ENCODE assay signal across 8 cellular contexts in genomic region chr19:44111910-44112463, GRCh38. TPM values are rescaled to one million over a fixed set of nuclear protein-coding genes. Genes with fewer than 3 reads are reported as not detected.
DNase-seq lines count a peak whose midpoint lies in the region; ATAC-seq and TF ChIP-seq lines count a peak whose summit lies in the region.

No MANE protein-coding gene starts in this region.

- 0 out of 2 replicates have a peak overlapping the region, but pooled peaks have one; percentile 81 for H3K4me2 ChIP-seq in OCI-LY3 (ENCODE audit: low read length)

- peaks cover 19% of the 10 kb centered on the region for H3K4me1 Mint-ChIP-seq in activated CD8-positive, alpha-beta memory T cell treated with anti-CD3 and anti-CD28 coated beads, Interleukin-2, amount 10 ng/mL, durations not matched to agents 7 days and 5 days

- H3K9me3 Mint-ChIP-seq in activated CD8-positive, alpha-beta memory T cell treated with anti-CD3 and anti-CD28 coated beads, Interleukin-2, amount 10 ng/mL, durations not matched to agents 7 days and 5 days (ENCODE audit: low read depth) = peaks cover 27% of the 10 kb centered on the region

- H3K27ac Mint-ChIP-seq in activated CD8-positive, alpha-beta memory T cell treated with anti-CD3 and anti-CD28 coated beads, Interleukin-2, amount 10 ng/mL, durations not matched to agents 7 days and 5 days = no peak overlapping the region

- H3K9me3 ChIP-seq in OCI-LY3 (ENCODE audit: insufficient read depth, low read length) (peaks cover 6% of the 10 kb centered on the region; the same call in 1 of the 2 replicates), mucosa of rectum (ENCODE audit: control insufficient read depth in 2 of 2, low read length in 2 of 2) (peaks cover 20% of the 10 kb centered on the region in 2 donors)

- H3K36me3 ChIP-seq in OCI-LY3 (replicated peaks; ENCODE audit: low read depth, low read length) = peaks cover 44% of the 10 kb centered on the region
- peaks cover 3 to 15% of the 10 kb centered on the region in 2 donors for H3K36me3 ChIP-seq in mucosa of rectum (ENCODE audit: control insufficient read depth in 2 of 2, insufficient read depth in 2 of 2, low read length in 2 of 2)

- no peak overlapping the region for H3K27ac ChIP-seq in OCI-LY3 (ENCODE audit: low read length)
- H3K27ac ChIP-seq in mucosa of rectum (ENCODE audit: low read depth in 2 of 2, low read length in 2 of 2) = no peak overlapping the region

- peaks cover 51% of the 10 kb centered on the region for H3K36me3 Mint-ChIP-seq in activated CD8-positive, alpha-beta memory T cell treated with anti-CD3 and anti-CD28 coated beads, Interleukin-2, amount 10 ng/mL, durations not matched to agents 7 days and 5 days

- no peaks in the 10 kb centered on the region for H3K27me3 Mint-ChIP-seq in activated CD8-positive, alpha-beta memory T cell treated with anti-CD3 and anti-CD28 coated beads, Interleukin-2, amount 10 ng/mL, durations not matched to agents 7 days and 5 days

- H3K9ac ChIP-seq in OCI-LY3 (ENCODE audit: low read length) = no peak overlapping the region
- no peak overlapping the region for H3K9ac ChIP-seq in mucosa of rectum (ENCODE audit: low read depth in 1 of 2, low read length in 2 of 2)

- DNase-seq in activated CD8-positive, alpha-beta memory T cell treated with anti-CD3 and anti-CD28 coated beads, Interleukin-2, amount 10 ng/mL, durations not matched to agents 7 days and 5 days = no peak
- no peak for DNase-seq in activated CD8-positive, alpha-beta memory T cell treated with anti-CD3 and anti-CD28 coated beads for 24 hours
- peak; percentile 84 for DNase-seq in dermis blood vessel endothelial cell
- no peak for DNase-seq in DMS153 (lab: John Stamatoyannopoulos, UW)

- H3K79me2 ChIP-seq in OCI-LY3 (ENCODE audit: low read length) = peaks cover 11% of the 10 kb centered on the region

- H3K4me1 ChIP-seq in OCI-LY3 (ENCODE audit: low read length) (peaks cover 7% of the 10 kb centered on the region; the same call in 1 of the 2 replicates), mucosa of rectum (ENCODE audit: control insufficient read depth in 2 of 2, insufficient read depth in 2 of 2, low read length in 2 of 2) (peaks cover 5 to 10% of the 10 kb centered on the region in 2 donors)

- H3K4me3 Mint-ChIP-seq in activated CD8-positive, alpha-beta memory T cell treated with anti-CD3 and anti-CD28 coated beads, Interleukin-2, amount 10 ng/mL, durations not matched to agents 7 days and 5 days = peak overlapping the region; percentile 23

- no peaks in the 10 kb centered on the region for H3K27me3 ChIP-seq in OCI-LY3 (ENCODE audit: low read depth, low read length)
- H3K27me3 ChIP-seq in mucosa of rectum (ENCODE audit: control insufficient read depth in 2 of 2, insufficient read depth in 2 of 2, low read length in 2 of 2) = no peaks in the 10 kb centered on the region

- H2AFZ ChIP-seq in OCI-LY3 (ENCODE audit: low read depth, low read length) = no peak overlapping the region

- H4K20me1 ChIP-seq in OCI-LY3 (ENCODE audit: insufficient read depth, low read length) = no peaks in the 10 kb centered on the region

- H3K4me3 ChIP-seq in OCI-LY3 (ENCODE audit: low read length) = no peak overlapping the region
- H3K4me3 ChIP-seq in mucosa of rectum (ENCODE audit: low read length in 2 of 2) = peak overlapping the region; percentile 30 to 94

- CTCF ChIA-PET in activated CD8-positive, alpha-beta memory T cell treated with anti-CD3 and anti-CD28 coated beads, Interleukin-2, amount 10 ng/mL, durations not matched to agents 7 days and 5 days (lab: Charles Lee) = interaction anchor here (1.2 to 1.3 kb wide), 2 partner anchors 16 to 95 kb away, joined by 3 to 4 read pairs; no protein-coding TSS in a partner anchor

- no peak for ATAC-seq in activated CD8-positive, alpha-beta memory T cell treated with anti-CD3 and anti-CD28 coated beads, Interleukin-2, amount 10 ng/mL, durations not matched to agents 7 days and 5 days
- ATAC-seq in HG02970 (IDR thresholded peaks at IDR 0.05; ENCODE audit: low FRiP score, unreplicated experiment) (no peak), GM18519 (IDR thresholded peaks at IDR 0.05; ENCODE audit: low FRiP score, unreplicated experiment) (no peak)

- no peak for TF ChIP-seq CTCF in OCI-LY3 (IDR thresholded peaks at IDR 0.05; ENCODE audit: low read depth, low read length)

RNA-seq across cellular contexts. Expression of gene ZNF225, which starts 1.2 kb away (rescaled TPM):
- total RNA-seq in activated CD8-positive, alpha-beta memory T cell treated with anti-CD3 and anti-CD28 coated beads, Interleukin-2, amount 10 ng/mL, durations not matched to agents 7 days and 5 days = 1 to 10 TPM; 4.2 to 6.2 TPM
- total RNA-seq in dermis blood vessel endothelial cell = 5.3 and 8.5 TPM in 2 replicates

RNA-seq across cellular contexts. Expression of gene ZNF224, which starts 17.8 kb away (rescaled TPM):
- total RNA-seq in activated CD8-positive, alpha-beta memory T cell treated with anti-CD3 and anti-CD28 coated beads, Interleukin-2, amount 10 ng/mL, durations not matched to agents 7 days and 5 days = 10 to 100 TPM; 28.7 to 32.6 TPM
- total RNA-seq in dermis blood vessel endothelial cell = 22.0 and 37.6 TPM in 2 replicates

RNA-seq across cellular contexts. Expression of gene ZNF234, which starts 29.4 kb away (rescaled TPM):
- 10 to 100 TPM; 10.1 to 12.2 TPM for total RNA-seq in activated CD8-positive, alpha-beta memory T cell treated with anti-CD3 and anti-CD28 coated beads, Interleukin-2, amount 10 ng/mL, durations not matched to agents 7 days and 5 days
- 8.3 and 15.7 TPM in 2 replicates for total RNA-seq in dermis blood vessel endothelial cell

RNA-seq across cellular contexts. Expression of gene ZNF284, which starts 40.0 kb away (rescaled TPM):
- total RNA-seq in activated CD8-positive, alpha-beta memory T cell treated with anti-CD3 and anti-CD28 coated beads, Interleukin-2, amount 10 ng/mL, durations not matched to agents 7 days and 5 days = 1 to 10 TPM; 2.2 to 2.4 TPM
- total RNA-seq in dermis blood vessel endothelial cell = 2.4 and 3.4 TPM in 2 replicates

RNA-seq across cellular contexts. Expression of gene ZNF226, which starts 52.9 kb away (rescaled TPM):
- total RNA-seq in activated CD8-positive, alpha-beta memory T cell treated with anti-CD3 and anti-CD28 coated beads, Interleukin-2, amount 10 ng/mL, durations not matched to agents 7 days and 5 days = 10 to 100 TPM; 13.1 to 15.2 TPM
- 11.4 and 19.2 TPM in 2 replicates for total RNA-seq in dermis blood vessel endothelial cell
